ENCODE assay signal across 11 cellular contexts in the genomic region with DNA sequence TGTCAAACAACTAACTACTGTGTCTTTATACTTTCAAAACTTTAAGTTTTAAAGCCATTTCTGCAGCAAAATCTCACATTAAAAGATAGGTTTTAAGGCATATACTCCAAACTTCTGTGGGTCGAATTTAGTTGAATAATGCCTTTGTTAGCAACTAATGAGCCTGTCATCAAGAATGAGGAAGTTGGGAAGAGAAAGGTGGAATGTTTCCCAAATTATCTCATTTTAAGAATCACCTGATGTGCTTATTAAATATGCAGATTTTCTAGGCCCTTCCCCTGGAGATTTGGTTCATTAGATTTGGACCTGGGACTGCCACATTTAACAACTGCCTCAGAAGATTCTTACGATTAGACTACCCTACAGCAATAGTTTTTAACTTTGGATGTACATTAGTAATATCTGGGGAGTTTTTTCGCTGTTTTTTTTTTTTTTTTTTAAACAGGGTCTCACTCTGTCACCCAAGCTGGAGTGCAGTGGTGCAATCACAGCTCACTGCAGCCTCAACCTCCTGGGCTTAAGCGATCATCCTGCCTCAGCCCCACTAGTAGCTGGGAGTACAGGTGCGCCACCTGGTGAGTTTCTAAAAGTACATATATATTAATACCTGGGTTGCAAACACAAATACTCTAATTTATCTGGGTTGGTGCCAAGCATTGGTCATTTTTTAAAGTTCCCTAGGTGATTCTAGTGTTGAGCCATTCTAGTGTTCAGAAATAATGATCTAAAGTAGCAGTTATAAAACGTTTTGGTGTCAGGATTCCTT. TPM values are rescaled to one million over a fixed set of nuclear protein-coding genes. Genes with fewer than 3 reads are reported as not detected.
DNase-seq lines count a peak whose midpoint lies in the region; ATAC-seq, FAIRE-seq and TF ChIP-seq lines count a peak whose summit lies in the region.
"Had no signal": no experiment of that assay in that cellular context is flagged by ENCODE, and none has a peak within 500 bp of the region (broad histone marks: within the 10 kb centered on the region; RNA-seq: fewer than 3 reads in every experiment).

No MANE protein-coding gene starts in this region.

- no peak for FAIRE-seq in D721Med (lab: Jason Lieb, UNC)

- no peak overlapping the region for H3K4me2 ChIP-seq in Karpas-422 (ENCODE audit: low read depth, low read length, poor library complexity, severe bottlenecking)
- H3K4me2 ChIP-seq: smooth muscle cell had no signal

- H2AFZ ChIP-seq in Karpas-422 (ENCODE audit: low read length): no peak overlapping the region

- DNase-seq in GM13977 (ENCODE audit: low spot score) (no peak), Karpas-422 (peak; percentile 60), foreskin keratinocyte (no peak), activated gamma-delta T cell treated with Interleukin-2 at 50 U/mL for 16 hours (no peak), GM03348 (ENCODE audit: low spot score) (no peak), iPS-NIHi7 (ENCODE audit: extremely low spot score) (no peak), D721Med (ENCODE audit: insufficient read length, low spot score) (no peak)
- DNase-seq: head of caudate nucleus, NCI-H2227 treated with DMSO at 0.1 percent for 48 hours had no signal

- no peaks in the 10 kb centered on the region for H3K9me3 ChIP-seq in Karpas-422 (ENCODE audit: low read length)

- in situ Hi-C loops in GM13977 (cut with MboI; ENCODE audit: low pct_unique_long_range_greater_than_20kb, low sequenced_read_pairs, unreplicated experiment): no loop called here

- H3K4me1 ChIP-seq in Karpas-422 (ENCODE audit: low read length) (peaks cover 38% of the 10 kb centered on the region), foreskin keratinocyte (no peaks in the 10 kb centered on the region)

- TF ChIP-seq CTCF in GM13977 (IDR thresholded peaks at IDR 0.05; ENCODE audit: extremely low read depth, insufficient read depth, missing control alignments) (peak; percentile 53), foreskin keratinocyte (conservative IDR thresholded peaks at IDR 0.05) (peak; percentile 33), D721Med (IDR thresholded peaks at IDR 0.05; ENCODE audit: insufficient read depth, missing control alignments) (no peak)

- no peaks in the 10 kb centered on the region for H3K9me2 ChIP-seq in Karpas-422 (replicated peaks; ENCODE audit: insufficient read depth, low read length)

- H3K4me3 ChIP-seq in Karpas-422 (ENCODE audit: low read length): no peak overlapping the region
- H3K4me3 ChIP-seq: smooth muscle cell had no signal

- ATAC-seq in GM21447 (IDR thresholded peaks at IDR 0.05; ENCODE audit: unreplicated experiment) (peak; percentile 44), foreskin keratinocyte (peak; percentile 48)

- no peaks in the 10 kb centered on the region for H3K36me3 ChIP-seq in Karpas-422 (ENCODE audit: insufficient read depth, low read length)

- H3K27ac ChIP-seq in Karpas-422 (ENCODE audit: low read length) (no peak overlapping the region), foreskin keratinocyte (no peak overlapping the region)

- H3K79me2 ChIP-seq in Karpas-422 (ENCODE audit: low read length): no peaks in the 10 kb centered on the region

- H3K27me3 ChIP-seq in Karpas-422 (ENCODE audit: low read length): no peaks in the 10 kb centered on the region
- no peaks in the 10 kb centered on the region for H3K27me3 ChIP-seq in foreskin keratinocyte

- no peaks in the 10 kb centered on the region for H4K20me1 ChIP-seq in Karpas-422 (ENCODE audit: insufficient read depth, low read depth, low read length)

- H3K9ac ChIP-seq in Karpas-422 (ENCODE audit: low read length): no peak overlapping the region

RNA-seq across cellular contexts. Expression of gene TASL, which starts 16.1 kb away (rescaled TPM):
- 0.30 and 1.5 TPM in 2 replicates for total RNA-seq in Karpas-422 (2014; rRNA removed; shearing (Covaris generic); ENCODE audit: low replicate concordance)
- not detected in 2 replicates for total RNA-seq in foreskin keratinocyte
- not detected in 2 replicates for polyA plus RNA-seq in foreskin keratinocyte
- total RNA-seq: smooth muscle cell had no signal
- polyA plus RNA-seq: smooth muscle cell had no signal

RNA-seq across cellular contexts. Expression of gene GK, which starts 59.6 kb away (rescaled TPM):
- total RNA-seq in Karpas-422 (2014; rRNA removed; shearing (Covaris generic); ENCODE audit: low replicate concordance): 16.8 and 26.1 TPM in 2 replicates
- total RNA-seq in foreskin keratinocyte: 2.4 and 2.6 TPM in 2 replicates
- polyA plus RNA-seq in foreskin keratinocyte: 1.2 and 1.3 TPM in 2 replicates
